13 cellular contexts compared by ENCODE assay signal in genomic region chr4:67580577-67580976, GRCh38. TPM values are rescaled to one million over a fixed set of nuclear protein-coding genes. Genes with fewer than 3 reads are reported as not detected.
DNase-seq lines count a peak whose midpoint lies in the region; ATAC-seq and FAIRE-seq lines count a peak whose summit lies in the region.
"Had no signal": no experiment of that assay in that cellular context is flagged by ENCODE, and none has a peak within 500 bp of the region (broad histone marks: within the 10 kb centered on the region; RNA-seq: fewer than 3 reads in every experiment).

No MANE protein-coding gene starts in this region.

- no peak overlapping the region for H3K27ac ChIP-seq in small intestine (ENCODE audit: low read depth in 1 of 2, low read length in 1 of 2)

- no peaks in the 10 kb centered on the region for H3K27me3 Mint-ChIP-seq in activated T-cell treated with anti-CD3 and anti-CD28 coated beads, Interleukin-2, amount 50 U/mL, for 24 hours
- H3K27me3 Mint-ChIP-seq in IgD-negative memory B cell, result no peaks in the 10 kb centered on the region
- no peaks in the 10 kb centered on the region for H3K27me3 Mint-ChIP-seq in stimulated activated naive B cell treated with anti-CD40 and anti-IgM and Interleukin-4, amounts not matched to agents 10 μg/mL and 1 μg/mL and 100 μg/mL, for 72 hours
- H3K27me3 Mint-ChIP-seq: progenitor cell of endocrine pancreas had no signal

- no peak for FAIRE-seq in small intestine (lab: Jason Lieb, UNC)

- H3K4me1 Mint-ChIP-seq in activated T-cell treated with anti-CD3 and anti-CD28 coated beads, Interleukin-2, amount 50 U/mL, for 24 hours (ENCODE audit: low read depth), result peaks cover 42% of the 10 kb centered on the region
- peaks cover 34 to 42% (median 39%) of the 10 kb centered on the region in 3 donors for H3K4me1 Mint-ChIP-seq in IgD-negative memory B cell
- peaks cover 38 to 56% of the 10 kb centered on the region in 2 donors for H3K4me1 Mint-ChIP-seq in stimulated activated naive B cell treated with anti-CD40 and anti-IgM and Interleukin-4, amounts not matched to agents 10 μg/mL and 1 μg/mL and 100 μg/mL, for 72 hours

- WGBS in small intestine, 3 donors, result 82 to 94% (median 86%) methylated on average over 3 of the region's 3 CpGs

- DNase-seq in activated T-cell treated with anti-CD3 and anti-CD28 coated beads, Interleukin-2, amount 50 U/mL, for 24 hours, result no peak
- DNase-seq in activated T-cell treated with anti-CD3 and anti-CD28 coated beads for 4 hours, result no peak
- no peak for DNase-seq in stimulated activated naive B cell treated with anti-CD40 and anti-IgM and Interleukin-4, amounts not matched to agents 10 μg/mL and 1 μg/mL and 100 μg/mL, for 72 hours
- no peak for DNase-seq in small intestine
- no peak for DNase-seq in HCEC 1CT
- DNase-seq in OCI-M2 (lab: John Stamatoyannopoulos, UW; ENCODE audit: unreplicated experiment), result no peak
- DNase-seq: DMS53; hypothalamus; NCI-H1694 treated with DMSO at 0.1 percent for 48 hours; stimulated activated CD4-positive, alpha-beta T cell treated with anti-CD3 and anti-CD28 coated beads, Interleukin-4, amount 100 ng/mL, for 1 hour had no signal

- H3K9me3 Mint-ChIP-seq in activated T-cell treated with anti-CD3 and anti-CD28 coated beads, Interleukin-2, amount 50 U/mL, for 24 hours, result peaks cover 3% of the 10 kb centered on the region
- no peaks in the 10 kb centered on the region for H3K9me3 Mint-ChIP-seq in IgD-negative memory B cell
- H3K9me3 Mint-ChIP-seq in stimulated activated naive B cell treated with anti-CD40 and anti-IgM and Interleukin-4, amounts not matched to agents 10 μg/mL and 1 μg/mL and 100 μg/mL, for 72 hours, result peaks cover 0 to 5% of the 10 kb centered on the region in 2 donors

- H3K36me3 Mint-ChIP-seq in activated T-cell treated with anti-CD3 and anti-CD28 coated beads, Interleukin-2, amount 50 U/mL, for 24 hours (ENCODE audit: low read depth), result peaks cover 2% of the 10 kb centered on the region
- peaks cover 23% of the 10 kb centered on the region for H3K36me3 Mint-ChIP-seq in IgD-negative memory B cell
- H3K36me3 Mint-ChIP-seq in stimulated activated naive B cell treated with anti-CD40 and anti-IgM and Interleukin-4, amounts not matched to agents 10 μg/mL and 1 μg/mL and 100 μg/mL, for 72 hours, result peaks cover 41 to 58% of the 10 kb centered on the region in 2 donors

- peak overlapping the region; percentile 56 for H3K27ac Mint-ChIP-seq in activated T-cell treated with anti-CD3 and anti-CD28 coated beads, Interleukin-2, amount 50 U/mL, for 24 hours
- H3K27ac Mint-ChIP-seq in IgD-negative memory B cell, result peak overlapping the region; percentile 43 to 96 (median 93)
- peak overlapping the region; percentile 88 for H3K27ac Mint-ChIP-seq in stimulated activated naive B cell treated with anti-CD40 and anti-IgM and Interleukin-4, amounts not matched to agents 10 μg/mL and 1 μg/mL and 100 μg/mL, for 72 hours
- H3K27ac Mint-ChIP-seq: progenitor cell of endocrine pancreas had no signal

- no peaks in the 10 kb centered on the region for H3K36me3 ChIP-seq in small intestine (ENCODE audit: control insufficient read depth in 2 of 2, insufficient read depth in 2 of 2, low read length in 2 of 2)

- H3K9me3 ChIP-seq in small intestine (ENCODE audit: control insufficient read depth, low read depth), result no peaks in the 10 kb centered on the region

- H3K27me3 ChIP-seq in small intestine (ENCODE audit: control insufficient read depth in 2 of 2, insufficient read depth in 2 of 2, low read length in 2 of 2), result no peaks in the 10 kb centered on the region

- H3K4me3 Mint-ChIP-seq in activated T-cell treated with anti-CD3 and anti-CD28 coated beads, Interleukin-2, amount 50 U/mL, for 24 hours, result no peak overlapping the region
- H3K4me3 Mint-ChIP-seq in IgD-negative memory B cell, result peak overlapping the region in 2 of 4 donors; percentile 1 to 64
- H3K4me3 Mint-ChIP-seq in stimulated activated naive B cell treated with anti-CD40 and anti-IgM and Interleukin-4, amounts not matched to agents 10 μg/mL and 1 μg/mL and 100 μg/mL, for 72 hours, result peak overlapping the region; percentile 48 to 71

- ATAC-seq in GM21825 (IDR thresholded peaks at IDR 0.05; ENCODE audit: unreplicated experiment), result peak; percentile 25
- peak; percentile 46 to 56 for ATAC-seq in stimulated activated naive B cell treated with anti-CD40 and anti-IgM and Interleukin-4, amounts not matched to agents 10 μg/mL and 1 μg/mL and 100 μg/mL, for 72 hours (replicated peaks)

- H3K4me3 ChIP-seq in small intestine (ENCODE audit: low read depth in 1 of 2, low read length in 2 of 2), result no peak overlapping the region

- H3K4me1 ChIP-seq in small intestine (ENCODE audit: control insufficient read depth in 2 of 2, insufficient read depth in 1 of 2, low read depth in 1 of 2, low read length in 1 of 2), result no peaks in the 10 kb centered on the region

RNA-seq across cellular contexts. Expression of gene STAP1, which starts 22.1 kb away (rescaled TPM):
- polyA plus RNA-seq in IgD-negative memory B cell (110 TPM), small intestine (1 to 10 TPM in 1 of 3 donors, under 1 TPM in 2; 0.45 to 2.7 (median 0.88) TPM)

RNA-seq across cellular contexts. Expression of gene CENPC, which starts 35.3 kb away (rescaled TPM):
- polyA plus RNA-seq in IgD-negative memory B cell (18.7 TPM), small intestine (1 to 10 TPM; 4.0 to 5.1 (median 4.9) TPM)

Comparison
In these comparisons a context has a peak if more than half of its experiments do, and no peak if none do; other contexts are left out.
1. RNA of gene STAP1, which starts 22.1 kb away (polyA plus RNA-seq): 110 TPM in IgD-negative memory B cell (single experiment); 0.45 to 2.7 TPM in small intestine; every median in the first group is over 10 times any median in the second.
2. Peak in every context shown above with its lines, with median percentiles within 50 percentile points of each other: H3K27ac Mint-ChIP-seq.